In genomic region chr11:126214446-126215240, GRCh38 we compare ENCODE assay signal across 15 cellular contexts. TPM values are rescaled to one million over a fixed set of nuclear protein-coding genes. Genes with fewer than 3 reads are reported as not detected.
DNase-seq lines count a peak whose midpoint lies in the region; ATAC-seq, FAIRE-seq and TF ChIP-seq lines count a peak whose summit lies in the region.
"Had no signal": no experiment of that assay in that cellular context is flagged by ENCODE, and none has a peak within 500 bp of the region (broad histone marks: within the 10 kb centered on the region; RNA-seq: fewer than 3 reads in every experiment).

No MANE protein-coding gene starts in this region.

- H3K4me1 ChIP-seq in endothelial cell of umbilical vein (ENCODE audit: control insufficient read depth, extremely low read depth, insufficient read depth, low read length) (peaks cover 17% of the 10 kb centered on the region), pancreas (peaks cover 0 to 24% (median 9%) of the 10 kb centered on the region in 3 donors), esophagus squamous epithelium (peaks cover 11 to 46% (median 26%) of the 10 kb centered on the region in 3 donors), ovary (ENCODE audit: insufficient read depth) (peaks cover 3% of the 10 kb centered on the region)

- no peak overlapping the region for H3K9ac ChIP-seq in endothelial cell of umbilical vein (replicated peaks; ENCODE audit: extremely low read depth, insufficient read depth, low read length)
- H3K9ac ChIP-seq: parathyroid adenoma had no signal

- H3K4me3 ChIP-seq in endothelial cell of umbilical vein (replicated peaks in 1 of 3; ENCODE audit: insufficient read depth in 1 of 3, low read depth in 1 of 3, low read length in 3 of 3) (no peak overlapping the region), pancreas (no peak overlapping the region), esophagus squamous epithelium (peak overlapping the region in 2 of 4 donors; percentile 21 to 35), ovary (no peak overlapping the region)

- no peak for ATAC-seq in pancreas
- no peak for ATAC-seq in HG03097 (IDR thresholded peaks at IDR 0.05; ENCODE audit: low FRiP score, unreplicated experiment)
- ATAC-seq: activated CD8-positive, alpha-beta T cell treated with anti-CD3 and anti-CD28 coated beads for 36 hours had no signal

- POLR2A ChIA-PET in endothelial cell of umbilical vein (lab: Charles Lee) = interaction anchor here (0.6 kb wide), 1 partner anchor 206 kb away, joined by 3 read pairs; no protein-coding TSS in a partner anchor

- H3K36me3 ChIP-seq in endothelial cell of umbilical vein (ENCODE audit: control insufficient read depth in 2 of 2, extremely low read depth in 1 of 2, insufficient read depth in 2 of 2, low read length in 2 of 2) (no peaks in the 10 kb centered on the region), pancreas (no peaks in the 10 kb centered on the region), esophagus squamous epithelium (peaks cover 0 to 3% (median 0%) of the 10 kb centered on the region in 3 donors), ovary (no peaks in the 10 kb centered on the region)

- H3K9me3 ChIP-seq in endothelial cell of umbilical vein (replicated peaks; ENCODE audit: control insufficient read depth, insufficient read depth, low read length) = no peaks in the 10 kb centered on the region
- no peaks in the 10 kb centered on the region for H3K9me3 ChIP-seq in pancreas
- no peaks in the 10 kb centered on the region for H3K9me3 ChIP-seq in esophagus squamous epithelium
- no peaks in the 10 kb centered on the region for H3K9me3 ChIP-seq in ovary

- H4K20me1 ChIP-seq in endothelial cell of umbilical vein (replicated peaks; ENCODE audit: control insufficient read depth, extremely low read depth, insufficient read depth, low read length) = peaks cover 3% of the 10 kb centered on the region

- H3K9me1 ChIP-seq in endothelial cell of umbilical vein (replicated peaks; ENCODE audit: control insufficient read depth, extremely low read depth, insufficient read depth, low read length) = no peaks in the 10 kb centered on the region

- 27 to 38% methylated on average over 8 of the region's 8 CpGs for WGBS in pancreas, 2 donors
- WGBS in esophagus squamous epithelium, 2 donors = 27 to 30% methylated on average over 8 of the region's 8 CpGs
- 37 to 57% (median 52%) methylated on average over 8 of the region's 8 CpGs for WGBS in ovary, 3 donors

- DNase-seq in CD1c-positive myeloid dendritic cell (ENCODE audit: extremely low spot score) (peak; percentile 72), MV-4-11 (lab: John Stamatoyannopoulos, UW) (peak; percentile 25), endothelial cell of umbilical vein (ENCODE audit: low read depth, low spot score) (peak; percentile 51), pancreas (no peak), NCI-H2171 (lab: John Stamatoyannopoulos, UW) (no peak), esophagus squamous epithelium (lab: John Stamatoyannopoulos, UW) (no peak), ovary (no peak)
- DNase-seq: activated CD8-positive, alpha-beta T cell treated with anti-CD3 and anti-CD28 coated beads for 36 hours; amygdala; DMS 273 treated with DMSO at 0.1 percent for 48 hours; head of caudate nucleus; HFFc6; NCI-H2227 treated with DMSO at 0.1 percent for 48 hours had no signal

- no peak for TF ChIP-seq CTCF in endothelial cell of umbilical vein (IDR thresholded peaks at IDR 0.05; ENCODE audit: extremely low read depth in 1 of 2, insufficient read depth in 1 of 2, low read depth in 1 of 2, low read length in 2 of 2)
- no peak for TF ChIP-seq CTCF in pancreas (IDR thresholded peaks at IDR 0.05)
- TF ChIP-seq CTCF in esophagus squamous epithelium (IDR thresholded peaks at IDR 0.05) = no peak
- TF ChIP-seq CTCF in ovary (IDR thresholded peaks at IDR 0.05) = no peak

- H3K27me3 ChIP-seq in endothelial cell of umbilical vein (ENCODE audit: control insufficient read depth in 2 of 2, insufficient read depth in 2 of 2, low read length in 2 of 2) = no peaks in the 10 kb centered on the region
- H3K27me3 ChIP-seq in pancreas = no peaks in the 10 kb centered on the region
- H3K27me3 ChIP-seq in esophagus squamous epithelium = no peaks in the 10 kb centered on the region
- no peaks in the 10 kb centered on the region for H3K27me3 ChIP-seq in ovary

- CTCF ChIA-PET in endothelial cell of umbilical vein (lab: Charles Lee) = no interaction called here

- BruUV-seq in endothelial cell of umbilical vein (replicated peaks; lab: Mats Ljungman, UMichigan) = no TSS peak

- H3K4me2 ChIP-seq in endothelial cell of umbilical vein (ENCODE audit: insufficient read depth, low read length) = peak overlapping the region; percentile 43

- intact Hi-C loops in endothelial cell of umbilical vein (cut with micrococcal nuclease) (loop anchor here (5.0 kb wide), 1 partner anchor 133 kb away; no protein-coding TSS in a partner anchor), pancreas (cut with DNase I) (no loop called here), esophagus squamous epithelium (cut with DNase I) (loop anchor here (5.0 kb wide), 1 partner anchor 48 kb away; no protein-coding TSS in a partner anchor), ovary (cut with DNase I) (loop anchor here in 3 of 4 donors (5.0 kb wide), 2 partner anchors 53 to 68 kb away; partner anchors contain the start of genes FOXRED1 (in 2 of the 3), SRPRA (in 2 of the 3) and TIRAP (in 1 of the 3))

- TF ChIP-seq EP300 in ovary (IDR thresholded peaks at IDR 0.05) = no peak

- FAIRE-seq in endothelial cell of umbilical vein (lab: Jason Lieb, UNC) (peak; percentile 56), pancreas (lab: Jason Lieb, UNC) (peak; percentile 51)

- no peak overlapping the region for H2AFZ ChIP-seq in endothelial cell of umbilical vein (ENCODE audit: low read depth, low read length)
- H2AFZ ChIP-seq: parathyroid adenoma had no signal

- TF ChIP-seq POLR2A in endothelial cell of umbilical vein (IDR thresholded peaks at IDR 0.05; ENCODE audit: low read depth, low read length) = no peak
- no peak for TF ChIP-seq POLR2A in esophagus squamous epithelium (IDR thresholded peaks at IDR 0.05)
- TF ChIP-seq POLR2A in ovary (IDR thresholded peaks at IDR 0.05) = no peak

- peaks cover 74% of the 10 kb centered on the region for H3K79me2 ChIP-seq in endothelial cell of umbilical vein (ENCODE audit: control insufficient read depth, insufficient read depth, low read length)

- H3K27ac ChIP-seq in endothelial cell of umbilical vein (ENCODE audit: insufficient read depth, low read depth, low read length) (no peak overlapping the region), pancreas (peak overlapping the region in 1 of 4 donors; percentile 25), esophagus squamous epithelium (peak overlapping the region in 2 of 4 donors; percentile 7 to 14), ovary (no peak overlapping the region)
- H3K27ac ChIP-seq: parathyroid adenoma had no signal

- dilution Hi-C loops in endothelial cell of umbilical vein (cut with MboI; ENCODE audit: extremely low pct_ligation_motif_present, low sequenced_read_pairs) = no loop called here

RNA-seq across cellular contexts. Expression of gene FAM118B, which starts 3.1 kb away (rescaled TPM):
- 35.3 and 35.8 TPM in 2 replicates for total RNA-seq in endothelial cell of umbilical vein
- polyA plus RNA-seq in endothelial cell of umbilical vein = 24.3 and 26.6 TPM in 2 replicates
- polyA plus RNA-seq in endothelial cell of umbilical vein (2011; cell fraction: cytosol; rRNA removed) = 37.3 and 39.1 TPM in 2 replicates
- 26.2 and 29.4 TPM in 2 replicates for polyA plus RNA-seq in endothelial cell of umbilical vein (2011; cell fraction: nucleus; rRNA removed)
- polyA plus RNA-seq in endothelial cell of umbilical vein (2012) = 32.9 and 41.7 TPM in 2 replicates
- polyA minus RNA-seq in endothelial cell of umbilical vein = 19.4 and 22.4 TPM in 2 replicates
- polyA minus RNA-seq in endothelial cell of umbilical vein (2011; cell fraction: cytosol; rRNA and poly(A)+ RNA removed) = 4.7 TPM
- 23.9 and 28.9 TPM in 2 replicates for polyA minus RNA-seq in endothelial cell of umbilical vein (2011; cell fraction: nucleus; rRNA and poly(A)+ RNA removed)
- 1 to 10 TPM; 2.5 to 9.0 (median 3.7) TPM for total RNA-seq in pancreas
- 1 to 10 TPM; 2.5 to 4.3 TPM for polyA plus RNA-seq in pancreas
- 10 to 100 TPM in 3 of 4 donors, 1 to 10 TPM in 1; 6.5 to 18.5 (median 13.6) TPM for total RNA-seq in esophagus squamous epithelium
- 10 to 100 TPM in 6 of 7 donors, 1 to 10 TPM in 1; 7.3 to 18.5 (median 12.7) TPM for total RNA-seq in ovary
- 10 to 100 TPM in 1 of 2 donors, 1 to 10 TPM in 1; 7.4 to 18.9 TPM for polyA plus RNA-seq in ovary

RNA-seq across cellular contexts. Expression of gene RPUSD4, which starts 3.2 kb away (rescaled TPM):
- total RNA-seq in endothelial cell of umbilical vein (36.5 and 40.8 TPM in 2 replicates), pancreas (10 to 100 TPM; 16.0 to 31.4 (median 22.6) TPM), esophagus squamous epithelium (10 to 100 TPM; 11.7 to 28.6 (median 18.4) TPM), ovary (10 to 100 TPM; 18.2 to 29.0 (median 26.2) TPM)
- polyA plus RNA-seq in endothelial cell of umbilical vein (32.1 and 37.8 TPM in 2 replicates), pancreas (10 to 100 TPM; 14.5 to 18.6 TPM), ovary (10 to 100 TPM; 21.6 to 30.3 TPM)
- 34.0 and 38.6 TPM in 2 replicates for polyA plus RNA-seq in endothelial cell of umbilical vein (2011; cell fraction: cytosol; rRNA removed)
- 80.6 and 87.8 TPM in 2 replicates for polyA plus RNA-seq in endothelial cell of umbilical vein (2011; cell fraction: nucleus; rRNA removed)
- 37.4 TPM in 2 replicates for polyA plus RNA-seq in endothelial cell of umbilical vein (2012)
- 67.5 and 104 TPM in 2 replicates for polyA minus RNA-seq in endothelial cell of umbilical vein
- 10.1 TPM for polyA minus RNA-seq in endothelial cell of umbilical vein (2011; cell fraction: cytosol; rRNA and poly(A)+ RNA removed)
- polyA minus RNA-seq in endothelial cell of umbilical vein (2011; cell fraction: nucleus; rRNA and poly(A)+ RNA removed) = 31.6 and 32.9 TPM in 2 replicates

RNA-seq across cellular contexts. Expression of gene SRPRA, which starts 54.1 kb away (rescaled TPM):
- total RNA-seq in endothelial cell of umbilical vein (104 and 106 TPM in 2 replicates), pancreas (100 to 1,000 TPM; 137 to 178 (median 172) TPM), esophagus squamous epithelium (10 to 100 TPM; 60.2 to 82.0 (median 67.8) TPM), ovary (100 to 1,000 TPM in 2 of 7 donors, 10 to 100 TPM in 5; 45.3 to 113 (median 86.0) TPM)
- polyA plus RNA-seq in endothelial cell of umbilical vein (116 TPM in 2 replicates), pancreas (100 to 1,000 TPM in 1 of 2 donors, 10 to 100 TPM in 1; 76.5 to 107 TPM), ovary (100 to 1,000 TPM in 1 of 2 donors, 10 to 100 TPM in 1; 50.1 to 115 TPM)
- 88.1 and 97.4 TPM in 2 replicates for polyA plus RNA-seq in endothelial cell of umbilical vein (2011; cell fraction: cytosol; rRNA removed)
- 213 and 215 TPM in 2 replicates for polyA plus RNA-seq in endothelial cell of umbilical vein (2011; cell fraction: nucleus; rRNA removed)
- polyA plus RNA-seq in endothelial cell of umbilical vein (2012) = 103 and 108 TPM in 2 replicates
- polyA minus RNA-seq in endothelial cell of umbilical vein = 136 and 158 TPM in 2 replicates
- 36.8 TPM for polyA minus RNA-seq in endothelial cell of umbilical vein (2011; cell fraction: cytosol; rRNA and poly(A)+ RNA removed)
- 84.8 and 95.7 TPM in 2 replicates for polyA minus RNA-seq in endothelial cell of umbilical vein (2011; cell fraction: nucleus; rRNA and poly(A)+ RNA removed)

RNA-seq across cellular contexts. Expression of gene FOXRED1, which starts 54.3 kb away (rescaled TPM):
- total RNA-seq in endothelial cell of umbilical vein (31.0 and 33.5 TPM in 2 replicates), pancreas (10 to 100 TPM in 2 of 6 donors, 1 to 10 TPM in 4; 6.3 to 16.3 (median 7.5) TPM), esophagus squamous epithelium (10 to 100 TPM in 3 of 4 donors, 1 to 10 TPM in 1; 7.5 to 31.4 (median 17.4) TPM), ovary (10 to 100 TPM; 10.3 to 24.8 (median 17.3) TPM)
- polyA plus RNA-seq in endothelial cell of umbilical vein (32.4 and 33.4 TPM in 2 replicates), pancreas (10 to 100 TPM; 27.8 to 29.4 TPM), ovary (10 to 100 TPM; 15.2 to 18.8 TPM)
- 20.6 and 20.8 TPM in 2 replicates for polyA plus RNA-seq in endothelial cell of umbilical vein (2011; cell fraction: cytosol; rRNA removed)
- 49.7 and 51.3 TPM in 2 replicates for polyA plus RNA-seq in endothelial cell of umbilical vein (2011; cell fraction: nucleus; rRNA removed)
- 17.4 and 18.1 TPM in 2 replicates for polyA plus RNA-seq in endothelial cell of umbilical vein (2012)
- polyA minus RNA-seq in endothelial cell of umbilical vein = 21.5 and 29.3 TPM in 2 replicates
- 16.2 TPM for polyA minus RNA-seq in endothelial cell of umbilical vein (2011; cell fraction: cytosol; rRNA and poly(A)+ RNA removed)
- 18.3 and 19.4 TPM in 2 replicates for polyA minus RNA-seq in endothelial cell of umbilical vein (2011; cell fraction: nucleus; rRNA and poly(A)+ RNA removed)

Comparison
In these comparisons a context has a peak if more than half of its experiments do, and no peak if none do; other contexts are left out.
1. DNase-seq: peak in CD1c-positive myeloid dendritic cell (single experiment), MV-4-11 (single experiment) and endothelial cell of umbilical vein (single experiment); none in pancreas (0 of 6), NCI-H2171 (single experiment), esophagus squamous epithelium (single experiment) and ovary (0 of 5).
2. intact Hi-C loops: an anchor here in endothelial cell of umbilical vein (5.0 kb wide), esophagus squamous epithelium (5.0 kb wide) and ovary (5.0 kb wide); none called in pancreas.